10 cellular contexts compared by ENCODE assay signal in genomic region chr10:86644412-86645110, GRCh38. TPM values are rescaled to one million over a fixed set of nuclear protein-coding genes. Genes with fewer than 3 reads are reported as not detected.
DNase-seq lines count a peak whose midpoint lies in the region; ATAC-seq and TF ChIP-seq lines count a peak whose summit lies in the region.
"Had no signal": no experiment of that assay in that cellular context is flagged by ENCODE, and none has a peak within 500 bp of the region (broad histone marks: within the 10 kb centered on the region; RNA-seq: fewer than 3 reads in every experiment).

No MANE protein-coding gene starts in this region.

- POLR2A ChIA-PET in A673 (lab: Charles Lee; ENCODE audit: low non-redundant PET) (interaction anchor here (0.7 kb wide), 1 partner anchor 452 kb away, joined by 3 read pairs; no protein-coding TSS in a partner anchor), OCI-LY7 (lab: Charles Lee) (interaction anchor here (1.1 kb wide), 1 partner anchor 14 kb away, joined by 3 read pairs; no protein-coding TSS in a partner anchor)

- WGBS in hepatocyte (ENCODE audit: low lambda C conversion rate, missing lambda C conversion rate) = 81% methylated on average over 8 of the region's 8 CpGs

- H3K36me3 ChIP-seq in A673 (ENCODE audit: insufficient read depth, low read length, poor library complexity, severe bottlenecking) (no peaks in the 10 kb centered on the region), OCI-LY7 (ENCODE audit: insufficient read depth, low read length) (no peaks in the 10 kb centered on the region), hepatocyte (replicated peaks; ENCODE audit: insufficient read depth, low read depth) (no peaks in the 10 kb centered on the region)

- H3K9me2 ChIP-seq in OCI-LY7 (ENCODE audit: insufficient read depth, low read length) = no peaks in the 10 kb centered on the region
- H3K9me2 ChIP-seq in hepatocyte (replicated peaks; ENCODE audit: insufficient read depth) = no peaks in the 10 kb centered on the region

- TF ChIP-seq CTCF in A673 (conservative IDR thresholded peaks at IDR 0.05; ENCODE audit: low read depth, low read length) = peak; percentile 47
- TF ChIP-seq CTCF in GM13977 (IDR thresholded peaks at IDR 0.05; ENCODE audit: extremely low read depth, insufficient read depth, missing control alignments) = peak; percentile 33
- peak; percentile 45; the same call in 1 of the 2 replicates for TF ChIP-seq CTCF in OCI-LY7 (conservative IDR thresholded peaks at IDR 0.05; ENCODE audit: low read length)
- peak; percentile 22 for TF ChIP-seq CTCF in hepatocyte (IDR thresholded peaks at IDR 0.05; ENCODE audit: poor library complexity)

- no peak overlapping the region for H3K4me2 ChIP-seq in OCI-LY7 (ENCODE audit: low read length)
- H3K4me2 ChIP-seq in hepatocyte = no peak overlapping the region

- H3K27ac ChIP-seq in A673 (ENCODE audit: low read depth, low read length, poor library complexity, severe bottlenecking) = no peak overlapping the region
- no peak overlapping the region for H3K27ac ChIP-seq in OCI-LY7 (ENCODE audit: low read depth, low read length, poor library complexity, severe bottlenecking)
- H3K27ac ChIP-seq in hepatocyte = no peak overlapping the region

- H3K79me2 ChIP-seq in OCI-LY7 (ENCODE audit: insufficient read depth, low read depth, low read length) (no peaks in the 10 kb centered on the region), hepatocyte (no peaks in the 10 kb centered on the region)

- in situ Hi-C loops in GM13977 (cut with MboI; ENCODE audit: low pct_unique_long_range_greater_than_20kb, low sequenced_read_pairs, unreplicated experiment) = no loop called here

- H3K9me3 ChIP-seq in A673 (ENCODE audit: low read depth, low read length, poor library complexity, severe bottlenecking) (no peaks in the 10 kb centered on the region), OCI-LY7 (ENCODE audit: low read length) (0 out of 2 replicates have a peak, but pooled peaks cover 9% of the 10 kb centered on the region), hepatocyte (ENCODE audit: low read depth) (no peaks in the 10 kb centered on the region)

- H4K20me1 ChIP-seq in OCI-LY7 (ENCODE audit: insufficient read depth, low read length) = no peaks in the 10 kb centered on the region
- no peaks in the 10 kb centered on the region for H4K20me1 ChIP-seq in hepatocyte (ENCODE audit: insufficient read depth, poor library complexity, severe bottlenecking)

- DNase-seq in A673 (ENCODE audit: low spot score) = peak; percentile 62
- DNase-seq in GM13977 (ENCODE audit: low spot score) = peak; percentile 18
- DNase-seq in OCI-LY7 (ENCODE audit: low spot score) = peak; percentile 14
- DNase-seq in hepatocyte (ENCODE audit: low spot score) = no peak
- DNase-seq in KG1 (lab: John Stamatoyannopoulos, UW) = no peak
- no peak for DNase-seq in NK-92 treated with Interleukin-12 subunit alpha and Interleukin-12 subunit beta, amount 100 ng/mL, for 24 hours (lab: John Stamatoyannopoulos, UW)
- DNase-seq in inferior parietal cortex (ENCODE audit: extremely low spot score) = no peak
- DNase-seq: NCI-H748 treated with DMSO at 0.1 percent for 48 hours had no signal

- BruUV-seq in A673 (replicated peaks; lab: Mats Ljungman, UMichigan) (no TSS peak), OCI-LY7 (replicated peaks; lab: Mats Ljungman, UMichigan) (no TSS peak)

- intact Hi-C loops in A673 (cut with micrococcal nuclease; ENCODE audit: unreplicated experiment) = no loop called here
- intact Hi-C loops in OCI-LY7 (cut with micrococcal nuclease; ENCODE audit: unreplicated experiment) = no loop called here

- H3K27me3 ChIP-seq in A673 (replicated peaks; ENCODE audit: insufficient read depth, low read depth, low read length, poor library complexity) = no peaks in the 10 kb centered on the region
- H3K27me3 ChIP-seq in hepatocyte = no peaks in the 10 kb centered on the region

- ATAC-seq in GM21529 (IDR thresholded peaks at IDR 0.05; ENCODE audit: unreplicated experiment) = no peak

- no peak overlapping the region for H2AFZ ChIP-seq in OCI-LY7 (ENCODE audit: low read length)
- H2AFZ ChIP-seq in hepatocyte = no peak overlapping the region

- CTCF ChIA-PET in A673 (lab: Charles Lee) = no interaction called here
- CTCF ChIA-PET in OCI-LY7 (lab: Charles Lee; ENCODE audit: unreplicated experiment) = interaction anchor here (0.7 kb wide), 1 partner anchor 61 kb away, joined by 4 read pairs; no protein-coding TSS in a partner anchor

- H3K4me3 ChIP-seq in A673 (ENCODE audit: low read depth, low read length, poor library complexity, severe bottlenecking) (no peak overlapping the region), OCI-LY7 (ENCODE audit: low read depth, low read length, poor library complexity, severe bottlenecking) (no peak overlapping the region), hepatocyte (no peak overlapping the region)

- peaks cover 29% of the 10 kb centered on the region for H3K4me1 ChIP-seq in A673 (ENCODE audit: insufficient read depth, low read length, poor library complexity, severe bottlenecking)
- H3K4me1 ChIP-seq in OCI-LY7 (ENCODE audit: insufficient read depth, low read length, poor library complexity, severe bottlenecking) = no peaks in the 10 kb centered on the region
- H3K4me1 ChIP-seq in hepatocyte (ENCODE audit: insufficient read depth) = peaks cover 19% of the 10 kb centered on the region

RNA-seq across cellular contexts. Expression of gene OPN4, which starts 9.8 kb away (rescaled TPM):
- total RNA-seq in A673 (2021) (not detected in 2 replicates), OCI-LY7 (2022) (not detected in 2 replicates), hepatocyte (not detected in 2 replicates)
- not detected in 2 replicates for total RNA-seq in OCI-LY7 (2014; rRNA removed; shearing (Covaris generic))
- not detected in 2 replicates for polyA plus RNA-seq in hepatocyte
- total RNA-seq: temporal lobe had no signal

RNA-seq across cellular contexts. Expression of gene LDB3, which starts 23.8 kb away (rescaled TPM):
- total RNA-seq in A673 (2021) = 0.22 and 0.34 TPM in 2 replicates
- total RNA-seq in OCI-LY7 (2014; rRNA removed; shearing (Covaris generic)) = not detected in 2 replicates
- total RNA-seq in OCI-LY7 (2022) = 0.08 TPM in 1 of 2 replicates, not detected in the other
- total RNA-seq in hepatocyte = 0.12 TPM in 1 of 2 replicates, not detected in the other
- polyA plus RNA-seq in hepatocyte = 0.31 and 0.43 TPM in 2 replicates

Comparison
In these comparisons a context has a peak if more than half of its experiments do, and no peak if none do; other contexts are left out.
1. DNase-seq: peak in A673 (single experiment), GM13977 (single experiment) and OCI-LY7 (single experiment); none in hepatocyte (single experiment), KG1 (single experiment), NK-92 treated with Interleukin-12 subunit alpha and Interleukin-12 subunit beta, amount 100 ng/mL, for 24 hours (single experiment) and inferior parietal cortex (single experiment).
2. Peak in every context shown above with its lines, with median percentiles within 50 percentile points of each other: CTCF ChIP-seq.